ENCODE assay signal across 8 cellular contexts in genomic region chr12:76764856-76765255, GRCh38. TPM values are rescaled to one million over a fixed set of nuclear protein-coding genes. Genes with fewer than 3 reads are reported as not detected.
DNase-seq lines count a peak whose midpoint lies in the region; ATAC-seq and TF ChIP-seq lines count a peak whose summit lies in the region.

No MANE protein-coding gene starts in this region.

- no peaks in the 10 kb centered on the region for H3K9me3 ChIP-seq in heart right ventricle

- H3K27me3 ChIP-seq in heart right ventricle (no peaks in the 10 kb centered on the region), rectal smooth muscle tissue (ENCODE audit: control insufficient read depth, insufficient read depth, low read length) (no peaks in the 10 kb centered on the region)

- ATAC-seq in heart right ventricle (peak in 1 of 8 donors; percentile 10), left ventricle myocardium superior (no peak), HG02970 (IDR thresholded peaks at IDR 0.05; ENCODE audit: low FRiP score, unreplicated experiment) (no peak), HG02938 (IDR thresholded peaks at IDR 0.05; ENCODE audit: unreplicated experiment) (no peak), HG03342 (IDR thresholded peaks at IDR 0.05; ENCODE audit: unreplicated experiment) (no peak)

- DNase-seq in heart right ventricle: no peak
- no peak for DNase-seq in left ventricle myocardium superior
- DNase-seq in fibroblast of pulmonary artery (ENCODE audit: low read depth): peak; percentile 18

- peaks cover 0 to 7% (median 0%) of the 10 kb centered on the region in 9 donors for H3K36me3 ChIP-seq in heart right ventricle
- H3K36me3 ChIP-seq in rectal smooth muscle tissue (ENCODE audit: control insufficient read depth, insufficient read depth, low read length): no peaks in the 10 kb centered on the region

- 5% methylated on average over 9 of the region's 9 CpGs for WGBS in heart right ventricle, 2 donors

- H3K4me3 ChIP-seq in heart right ventricle (peak overlapping the region; percentile 67 to 97 (median 88)), fibroblast of pulmonary artery (replicated peaks; ENCODE audit: low read depth, low read length) (peak overlapping the region; percentile 93), rectal smooth muscle tissue (ENCODE audit: low read length) (peak overlapping the region; percentile 99)

- H3K4me1 ChIP-seq in heart right ventricle (peaks cover 0 to 60% (median 45%) of the 10 kb centered on the region in 9 donors), rectal smooth muscle tissue (ENCODE audit: control insufficient read depth, insufficient read depth, low read length) (peaks cover 5% of the 10 kb centered on the region)

- H3K27ac ChIP-seq in heart right ventricle (peak overlapping the region; percentile 87 to 99 (median 97)), VCaP (peak overlapping the region; percentile 98), rectal smooth muscle tissue (ENCODE audit: low read depth, low read length) (peak overlapping the region; percentile 100)

- no peak for TF ChIP-seq CTCF in heart right ventricle (IDR thresholded peaks at IDR 0.05)
- no peak for TF ChIP-seq CTCF in VCaP (conservative IDR thresholded peaks at IDR 0.05)
- no peak for TF ChIP-seq CTCF in fibroblast of pulmonary artery (IDR thresholded peaks at IDR 0.05; ENCODE audit: low read length, missing control alignments)

- intact Hi-C loops in heart right ventricle (cut with DNase I) (loop anchor here in 1 of 10 donors (5.0 kb wide), 1 partner anchor 133 kb away; no protein-coding TSS in a partner anchor), left ventricle myocardium superior (cut with micrococcal nuclease) (no loop called here)

- H3K9ac ChIP-seq in rectal smooth muscle tissue (ENCODE audit: low read length): peak overlapping the region; percentile 74

RNA-seq across cellular contexts. Expression of gene ZDHHC17, which starts 0.9 kb away (rescaled TPM):
- 10 to 100 TPM; 17.4 to 28.0 (median 23.4) TPM for total RNA-seq in heart right ventricle
- 10 to 100 TPM in 1 of 2 donors, 1 to 10 TPM in 1; 6.8 to 21.5 TPM for polyA plus RNA-seq in heart right ventricle
- 22.2 TPM for total RNA-seq in left ventricle myocardium superior
